In the genomic region with DNA sequence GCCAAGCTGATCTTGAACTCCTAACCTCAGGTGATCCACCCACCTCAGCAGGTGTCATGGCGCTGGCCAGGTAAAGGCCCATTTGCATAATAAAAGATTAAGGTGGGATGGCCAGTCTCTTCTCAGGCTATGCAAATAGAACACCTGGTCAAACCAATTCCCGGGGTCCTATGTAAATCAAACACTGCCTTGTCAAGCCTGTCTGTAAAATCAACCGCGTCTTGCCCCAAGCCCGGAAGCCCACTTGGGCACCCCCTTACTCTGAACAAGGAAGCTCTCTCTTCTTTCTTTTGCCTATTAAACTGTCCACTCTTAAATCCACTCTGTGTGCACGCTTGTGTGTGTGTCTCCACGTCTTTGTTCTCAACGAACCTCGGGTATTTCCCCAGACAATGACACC, we compare ENCODE assay signal across 24 cellular contexts. TPM values are rescaled to one million over a fixed set of nuclear protein-coding genes. Genes with fewer than 3 reads are reported as not detected.
"Had no signal": no experiment of that assay in that cellular context is flagged by ENCODE, and none has a peak within 500 bp of the region (broad histone marks: within the 10 kb centered on the region; RNA-seq: fewer than 3 reads in every experiment).

No MANE protein-coding gene starts in this region.

- H3K4me3 ChIP-seq: dorsolateral prefrontal cortex, esophagus muscularis mucosa, gastrocnemius medialis, left ventricle myocardium inferior, right lobe of liver, stomach, suprapubic skin, tibial nerve had no signal

- H3K36me3 ChIP-seq: esophagus muscularis mucosa, gastrocnemius medialis, left ventricle myocardium inferior, right lobe of liver, stomach, suprapubic skin, tibial nerve had no signal

- DNase-seq: activated CD8-positive, alpha-beta memory T cell treated with anti-CD3 and anti-CD28 coated beads, Interleukin-2, amount 50 U/mL, for 4 hours; activated naive CD4-positive, alpha-beta T cell treated with Interleukin-2 at 50 U/mL for 16 hours; activated naive CD8-positive, alpha-beta T cell treated with anti-CD3 and anti-CD28 coated beads for 36 hours; activated T-cell treated with anti-CD3 and anti-CD28 coated beads, Interleukin-2, amount 50 U/mL, for 4 hours; central memory CD4-positive, alpha-beta T cell; dorsolateral prefrontal cortex; effector memory CD8-positive, alpha-beta T cell; gastrocnemius medialis; hypothalamus; left ventricle myocardium inferior; naive thymus-derived CD4-positive, alpha-beta T cell; right lobe of liver; small intestine; stimulated activated CD4-positive, alpha-beta T cell treated with anti-CD3 and anti-CD28 coated beads, Interleukin-15, amount 100 ng/mL, for 24 hours; stomach; T-helper 9 cell had no signal

- H3K27me3 ChIP-seq: dorsolateral prefrontal cortex, esophagus muscularis mucosa, gastrocnemius medialis, right lobe of liver, stomach, suprapubic skin, tibial nerve had no signal

- ATAC-seq: activated T-cell treated with anti-CD3 and anti-CD28 coated beads, Interleukin-2, amount 50 U/mL, for 4 hours; effector memory CD8-positive, alpha-beta T cell; gastrocnemius medialis; naive thymus-derived CD4-positive, alpha-beta T cell; stimulated activated memory B cell treated with anti-CD40 and anti-IgM and Interleukin-4, amounts not matched to agents 10 μg/mL and 1 μg/mL and 100 μg/mL, for 72 hours had no signal

- H3K4me1 ChIP-seq: esophagus muscularis mucosa, gastrocnemius medialis, left ventricle myocardium inferior, stomach, suprapubic skin, tibial nerve had no signal

- H3K27ac ChIP-seq: dorsolateral prefrontal cortex, esophagus muscularis mucosa, gastrocnemius medialis, left ventricle myocardium inferior, right lobe of liver, stomach, suprapubic skin, tibial nerve had no signal

- FAIRE-seq: astrocyte, colon, small intestine had no signal

- H3K9me3 ChIP-seq: esophagus muscularis mucosa, gastrocnemius medialis, left ventricle myocardium inferior, right lobe of liver, stomach, suprapubic skin, tibial nerve had no signal

RNA-seq across cellular contexts. Expression of a gene that starts 58.2 kb away (rescaled TPM):
- total RNA-seq: lung microvascular endothelial cell, neural crest cell, stomach had no signal
